In the genomic region with DNA sequence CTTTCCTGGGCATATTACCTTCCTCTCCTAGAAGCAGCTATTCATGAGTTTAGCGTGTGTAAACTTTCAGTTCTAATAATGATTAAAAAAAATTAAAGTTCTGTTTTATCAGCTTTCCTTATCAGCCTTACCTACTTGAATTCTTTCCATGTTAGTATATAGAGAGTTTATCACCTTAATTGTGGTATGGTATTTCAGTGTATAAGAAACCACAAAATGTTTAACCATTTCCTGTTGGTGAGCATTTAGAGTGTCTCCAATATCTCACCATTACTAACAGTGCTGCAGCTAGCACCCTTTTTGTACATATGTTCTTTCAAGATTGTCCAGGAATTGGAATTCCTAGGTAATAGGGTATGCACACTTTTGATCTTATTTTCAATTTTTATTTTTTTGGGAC, we compare ENCODE assay signal across 2 cellular contexts.
TF ChIP-seq lines count a peak whose summit lies in the region.

No MANE protein-coding gene starts in this region.

TF ChIP-seq in HepG2, 621 proteins besides CTCF, POLR2A, EP300 and RAD21:
- peak; percentile 59; the same call in 1 of the 2 replicates for TF ChIP-seq ZNF652 (CRISPR knock-in tag; IDR thresholded peaks at IDR 0.05; ENCODE audit: borderline replicate concordance, low read depth)
- TF ChIP-seq HMG20B (CRISPR knock-in tag; conservative IDR thresholded peaks at IDR 0.05): no peak

TF ChIP-seq in GM12878, 131 proteins besides CTCF, POLR2A, EP300 and RAD21:
- TF ChIP-seq RUNX3 (IDR thresholded peaks at IDR 0.05; ENCODE audit: low read length) (0 out of 2 replicates have a peak, but pooled peaks have one; percentile 22), EED (IDR thresholded peaks at IDR 0.05; ENCODE audit: low read depth) (no peak)
